8 cellular contexts compared by ENCODE assay signal in genomic region chr1:185318431-185319151, GRCh38. TPM values are rescaled to one million over a fixed set of nuclear protein-coding genes. Genes with fewer than 3 reads are reported as not detected.
DNase-seq lines count a peak whose midpoint lies in the region; ATAC-seq, FAIRE-seq and TF ChIP-seq lines count a peak whose summit lies in the region.

No MANE protein-coding gene starts in this region.

- H3K27ac ChIP-seq in kidney (ENCODE audit: low read depth in 2 of 2, low read length in 2 of 2) (peak overlapping the region; percentile 97), thyroid gland (peak overlapping the region; percentile 93 to 98 (median 97))

- ATAC-seq in activated CD8-positive, alpha-beta T cell treated with anti-CD3 and anti-CD28 coated beads, Interleukin-2, amount 10 ng/mL, durations not matched to agents 7 days and 5 days, result no peak
- no peak for ATAC-seq in GM18870 (IDR thresholded peaks at IDR 0.05; ENCODE audit: unreplicated experiment)

- peak overlapping the region; percentile 71 to 95 for H3K4me3 ChIP-seq in kidney (ENCODE audit: low read length in 2 of 2)
- H3K4me3 ChIP-seq in thyroid gland (replicated peaks in 1 of 3), result peak overlapping the region in 1 of 3 donors; percentile 96

- no peak for TF ChIP-seq POLR2A in thyroid gland (IDR thresholded peaks at IDR 0.05)

- TF ChIP-seq CTCF in kidney (IDR thresholded peaks at IDR 0.05; ENCODE audit: borderline replicate concordance, extremely low read depth, insufficient read depth), result no peak
- TF ChIP-seq CTCF in thyroid gland (IDR thresholded peaks at IDR 0.05), result no peak

- DNase-seq in activated T-cell treated with anti-CD3 and anti-CD28 coated beads, Interleukin-2, amount 50 U/mL, for 24 hours, result no peak
- DNase-seq in activated T-cell treated with anti-CD3 and anti-CD28 coated beads for 4 hours (no peak), kidney (no peak), thyroid gland (no peak), GDM1 (lab: John Stamatoyannopoulos, UW) (no peak), NCI-H1048 (lab: John Stamatoyannopoulos, UW) (no peak)
- DNase-seq in activated CD8-positive, alpha-beta T cell treated with anti-CD3 and anti-CD28 coated beads, Interleukin-2, amount 10 ng/mL, durations not matched to agents 7 days and 5 days, result no peak

- H3K4me1 ChIP-seq in kidney (ENCODE audit: control insufficient read depth in 1 of 2, insufficient read depth in 1 of 2, low read depth in 1 of 2, low read length in 2 of 2), result peaks cover 6 to 7% of the 10 kb centered on the region in 2 donors
- peaks cover 23 to 28% of the 10 kb centered on the region in 2 donors for H3K4me1 ChIP-seq in thyroid gland

- no peaks in the 10 kb centered on the region for H3K9me3 ChIP-seq in kidney (ENCODE audit: control insufficient read depth in 1 of 2, low read length in 2 of 2)
- H3K9me3 ChIP-seq in thyroid gland, result no peaks in the 10 kb centered on the region

- H3K36me3 ChIP-seq in kidney (ENCODE audit: control insufficient read depth in 1 of 2, insufficient read depth in 2 of 2, low read length in 2 of 2) (peaks cover 0 to 4% of the 10 kb centered on the region in 2 donors), thyroid gland (no peaks in the 10 kb centered on the region)

- peak overlapping the region; percentile 99 for H3K27ac Mint-ChIP-seq in activated T-cell treated with anti-CD3 and anti-CD28 coated beads, Interleukin-2, amount 50 U/mL, for 24 hours
- peak overlapping the region; percentile 94 for H3K27ac Mint-ChIP-seq in activated CD8-positive, alpha-beta T cell treated with anti-CD3 and anti-CD28 coated beads, Interleukin-2, amount 10 ng/mL, durations not matched to agents 7 days and 5 days

- H3K27me3 ChIP-seq in thyroid gland, result no peaks in the 10 kb centered on the region

- 79 to 81% methylated on average over 10 of the region's 10 CpGs for WGBS in thyroid gland, 2 donors

- peaks cover 36% of the 10 kb centered on the region for H3K4me1 Mint-ChIP-seq in activated T-cell treated with anti-CD3 and anti-CD28 coated beads, Interleukin-2, amount 50 U/mL, for 24 hours (ENCODE audit: low read depth)
- H3K4me1 Mint-ChIP-seq in activated CD8-positive, alpha-beta T cell treated with anti-CD3 and anti-CD28 coated beads, Interleukin-2, amount 10 ng/mL, durations not matched to agents 7 days and 5 days (ENCODE audit: low read depth), result peaks cover 39% of the 10 kb centered on the region

- H3K9me3 Mint-ChIP-seq in activated T-cell treated with anti-CD3 and anti-CD28 coated beads, Interleukin-2, amount 50 U/mL, for 24 hours, result peaks cover 5% of the 10 kb centered on the region
- H3K9me3 Mint-ChIP-seq in activated CD8-positive, alpha-beta T cell treated with anti-CD3 and anti-CD28 coated beads, Interleukin-2, amount 10 ng/mL, durations not matched to agents 7 days and 5 days (ENCODE audit: insufficient read depth), result peaks cover 9% of the 10 kb centered on the region

- peak overlapping the region in 1 of 2 donors; percentile 83 for H3K9ac ChIP-seq in kidney (ENCODE audit: low read length in 2 of 2)

- no peaks in the 10 kb centered on the region for H3K27me3 Mint-ChIP-seq in activated T-cell treated with anti-CD3 and anti-CD28 coated beads, Interleukin-2, amount 50 U/mL, for 24 hours
- H3K27me3 Mint-ChIP-seq in activated CD8-positive, alpha-beta T cell treated with anti-CD3 and anti-CD28 coated beads, Interleukin-2, amount 10 ng/mL, durations not matched to agents 7 days and 5 days (ENCODE audit: low read depth), result no peaks in the 10 kb centered on the region

- peaks cover 37% of the 10 kb centered on the region for H3K36me3 Mint-ChIP-seq in activated T-cell treated with anti-CD3 and anti-CD28 coated beads, Interleukin-2, amount 50 U/mL, for 24 hours (ENCODE audit: low read depth)
- peaks cover 54% of the 10 kb centered on the region for H3K36me3 Mint-ChIP-seq in activated CD8-positive, alpha-beta T cell treated with anti-CD3 and anti-CD28 coated beads, Interleukin-2, amount 10 ng/mL, durations not matched to agents 7 days and 5 days (ENCODE audit: low read depth)

- intact Hi-C loops in kidney (cut with DNase I), result no loop called here
- intact Hi-C loops in thyroid gland (cut with DNase I), result loop anchor here (10.0 kb wide), 1 partner anchor 1056 kb away; the partner anchor contains the start of genes ODR4 and TPR

- no peak for FAIRE-seq in kidney (lab: Jason Lieb, UNC)

- POLR2A ChIA-PET in activated CD8-positive, alpha-beta T cell treated with anti-CD3 and anti-CD28 coated beads, Interleukin-2, amount 10 ng/mL, durations not matched to agents 7 days and 5 days (lab: Charles Lee), result interaction anchor here (0.7 to 4.4 kb wide), 18 partner anchors 12 to 361 kb away, joined by 3 to 87 read pairs (median 14); no protein-coding TSS in a partner anchor

- peak overlapping the region; percentile 94 for H3K4me3 Mint-ChIP-seq in activated T-cell treated with anti-CD3 and anti-CD28 coated beads, Interleukin-2, amount 50 U/mL, for 24 hours
- peak overlapping the region; percentile 90 for H3K4me3 Mint-ChIP-seq in activated CD8-positive, alpha-beta T cell treated with anti-CD3 and anti-CD28 coated beads, Interleukin-2, amount 10 ng/mL, durations not matched to agents 7 days and 5 days

- CTCF ChIA-PET in activated CD8-positive, alpha-beta T cell treated with anti-CD3 and anti-CD28 coated beads, Interleukin-2, amount 10 ng/mL, durations not matched to agents 7 days and 5 days (lab: Charles Lee), result interaction anchor here (0.8 to 4.8 kb wide), 20 partner anchors 9 to 362 kb away, joined by 3 to 66 read pairs (median 8); no protein-coding TSS in a partner anchor

RNA-seq across cellular contexts. Expression of gene IVNS1ABP, which starts 1.5 kb away (rescaled TPM):
- 100 to 1,000 TPM; 216 to 234 TPM for total RNA-seq in activated CD8-positive, alpha-beta T cell treated with anti-CD3 and anti-CD28 coated beads, Interleukin-2, amount 10 ng/mL, durations not matched to agents 7 days and 5 days
- total RNA-seq in kidney, result 198 TPM
- polyA plus RNA-seq in kidney (ENCODE audit: insufficient read depth, low read depth, low replicate concordance), result 115 TPM
- 10 to 100 TPM; 51.7 to 87.8 (median 61.1) TPM for total RNA-seq in thyroid gland
